ENCODE assay signal across 8 cellular contexts in genomic region chr16:88662843-88663606, GRCh38. TPM values are rescaled to one million over a fixed set of nuclear protein-coding genes. Genes with fewer than 3 reads are reported as not detected.
DNase-seq lines count a peak whose midpoint lies in the region; ATAC-seq, FAIRE-seq and TF ChIP-seq lines count a peak whose summit lies in the region.

MVD (minus strand) TSS chr16:88663091; CDS start chr16:88663080, 11 bp downstream.

- FAIRE-seq in TTC549 (lab: Jason Lieb, UNC): peak; percentile 73

- H3K4me1 ChIP-seq in body of pancreas (peaks cover 22% of the 10 kb centered on the region), sigmoid colon (peaks cover 0 to 22% (median 14%) of the 10 kb centered on the region in 4 donors)

- no peaks in the 10 kb centered on the region for H3K36me3 ChIP-seq in body of pancreas (replicated peaks in 1 of 2; ENCODE audit: insufficient read depth in 1 of 2, low read depth in 2 of 2)
- peaks cover 0 to 3% (median 0%) of the 10 kb centered on the region in 4 donors for H3K36me3 ChIP-seq in sigmoid colon

- H3K4me3 ChIP-seq in body of pancreas (peak within 1 kb of the TSS; percentile 66 to 90), sigmoid colon (peak within 1 kb of the TSS; percentile 79 to 99 (median 85))

- TF ChIP-seq POLR2A in body of pancreas (IDR thresholded peaks at IDR 0.05): peak; percentile 66 to 91 (median 90)
- TF ChIP-seq POLR2A in sigmoid colon (IDR thresholded peaks at IDR 0.05): peak; percentile 43 to 86

- H3K27me3 ChIP-seq in body of pancreas (no peaks in the 10 kb centered on the region), sigmoid colon (no peaks in the 10 kb centered on the region)

- TF ChIP-seq CTCF in 22Rv1 (IDR thresholded peaks at IDR 0.05): 0 out of 2 replicates have a peak, but pooled peaks have one; percentile 6
- TF ChIP-seq CTCF in body of pancreas (IDR thresholded peaks at IDR 0.05): peak in 2 of 7 experiments; percentile 7
- no peak for TF ChIP-seq CTCF in sigmoid colon (IDR thresholded peaks at IDR 0.05)

- TF ChIP-seq EP300 in sigmoid colon (IDR thresholded peaks at IDR 0.05): no peak

- ATAC-seq in GM18517 (IDR thresholded peaks at IDR 0.05; ENCODE audit: unreplicated experiment) (peak; percentile 87), HG03045 (IDR thresholded peaks at IDR 0.05; ENCODE audit: unreplicated experiment) (peak; percentile 95), body of pancreas (peak; percentile 98)

- WGBS in body of pancreas, 2 donors: 0 to 1% methylated on average over 7 to 81 of the region's 88 CpGs
- WGBS in sigmoid colon, 2 donors: 0% methylated on average over 88 of the region's 88 CpGs

- H3K27ac ChIP-seq in 22Rv1 (peak within 1 kb of the TSS; percentile 78), body of pancreas (peak within 1 kb of the TSS; percentile 64 to 85 (median 70)), sigmoid colon (peak within 1 kb of the TSS; percentile 85 to 92 (median 88))

- H3K9me3 ChIP-seq in body of pancreas: no peaks in the 10 kb centered on the region
- H3K9me3 ChIP-seq in sigmoid colon: no peaks in the 10 kb centered on the region

- intact Hi-C loops in body of pancreas (cut with DNase I): no loop called here
- intact Hi-C loops in sigmoid colon (cut with DNase I): loop anchor here (1.0 kb wide), 1 partner anchor 93 kb away; the partner anchor contains the start of gene ZC3H18

- DNase-seq in NCI-H2107 treated with DMSO at 0.1 percent for 48 hours (lab: John Stamatoyannopoulos, UW; ENCODE audit: unreplicated experiment) (peak; percentile 80), body of pancreas (peak; percentile 96 to 98 (median 97)), iPS DF 19.7 (ENCODE audit: low read depth, low spot score) (peak; percentile 92), sigmoid colon (peak; percentile 99)

RNA-seq across cellular contexts. Expression of gene MVD, which starts in this region (rescaled TPM):
- total RNA-seq in body of pancreas: 10 to 100 TPM; 16.9 to 28.7 TPM
- 10 to 100 TPM; 16.8 to 25.7 (median 23.2) TPM for total RNA-seq in sigmoid colon
- polyA plus RNA-seq in sigmoid colon: 100 to 1,000 TPM in 1 of 3 donors, 10 to 100 TPM in 2; 41.4 to 206 (median 84.8) TPM

Comparison
In these comparisons a context has a peak if more than half of its experiments do, and no peak if none do; other contexts are left out.
1. Peak in every context shown above with its lines: DNase-seq, ATAC-seq, H3K4me3 ChIP-seq and H3K27ac ChIP-seq.